In the genomic region with DNA sequence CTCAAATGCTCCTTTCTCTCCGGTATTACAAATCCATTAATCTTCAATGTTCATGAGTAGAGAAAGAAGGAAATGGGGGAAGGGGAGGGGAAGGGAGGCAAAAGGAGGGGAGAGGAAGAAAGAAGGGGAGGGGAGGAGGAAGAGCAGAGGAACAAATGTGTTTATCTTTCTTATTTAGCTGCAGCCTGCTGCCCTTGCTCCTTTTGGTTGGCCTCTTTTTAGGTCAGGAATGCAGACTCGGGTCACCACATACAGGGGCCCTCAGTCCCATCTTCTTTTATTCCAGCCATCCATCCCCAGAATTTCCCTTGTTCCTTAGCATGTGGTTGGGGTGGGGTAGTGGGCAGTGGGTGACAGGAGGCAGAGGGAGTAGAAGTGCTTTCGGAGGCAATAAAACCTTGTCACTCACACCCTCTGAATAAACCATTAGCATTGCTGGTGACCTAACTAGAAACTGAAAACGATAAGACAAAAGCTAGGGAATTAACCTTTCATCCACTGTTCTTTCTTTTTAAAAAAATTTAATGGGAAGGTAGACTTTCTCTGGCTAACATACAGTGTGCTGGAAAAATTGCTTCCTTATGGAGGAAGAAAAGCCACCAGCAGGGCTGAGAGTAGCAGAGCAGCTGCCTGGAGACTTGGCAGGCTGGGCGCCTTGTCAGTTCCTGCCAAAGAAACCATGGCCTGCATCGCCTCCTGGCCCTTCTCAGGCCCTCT, we compare ENCODE assay signal across 11 cellular contexts. TPM values are rescaled to one million over a fixed set of nuclear protein-coding genes. Genes with fewer than 3 reads are reported as not detected.
DNase-seq lines count a peak whose midpoint lies in the region; FAIRE-seq and TF ChIP-seq lines count a peak whose summit lies in the region.
"Had no signal": no experiment of that assay in that cellular context is flagged by ENCODE, and none has a peak within 500 bp of the region (broad histone marks: within the 10 kb centered on the region; RNA-seq: fewer than 3 reads in every experiment).

No MANE protein-coding gene starts in this region.

- 69% methylated on average over 6 of the region's 6 CpGs for WGBS in smooth muscle cell (ENCODE audit: low lambda C conversion rate)
- no CpG with 5 or more reads among the region's 6 CpGs for WGBS in mesendoderm (ENCODE audit: extremely low coverage, insufficient coverage, low lambda C conversion rate)

- H3K36me3 ChIP-seq in parathyroid adenoma (ENCODE audit: control insufficient read depth, insufficient read depth, low read length) (no peaks in the 10 kb centered on the region), smooth muscle cell (ENCODE audit: low read depth) (no peaks in the 10 kb centered on the region), mesendoderm (ENCODE audit: control insufficient read depth, insufficient read depth, low read length) (no peaks in the 10 kb centered on the region)

- TF ChIP-seq CTCF in VCaP (conservative IDR thresholded peaks at IDR 0.05) (no peak; the same call in 1 of the 2 replicates), parathyroid adenoma (IDR thresholded peaks at IDR 0.05) (no peak), smooth muscle cell (IDR thresholded peaks at IDR 0.05; ENCODE audit: borderline replicate concordance, insufficient read depth, poor library complexity, severe bottlenecking) (no peak)

- no peak overlapping the region for H3K4ac ChIP-seq in mesendoderm (ENCODE audit: low read depth, low read length)

- H2AK5ac ChIP-seq in mesendoderm (ENCODE audit: low read length), result no peak overlapping the region

- H2BK15ac ChIP-seq in mesendoderm (replicated peaks; ENCODE audit: low read depth), result no peak overlapping the region

- no peaks in the 10 kb centered on the region for H3K27me3 ChIP-seq in parathyroid adenoma (ENCODE audit: control insufficient read depth, insufficient read depth, low read length)
- H3K27me3 ChIP-seq in smooth muscle cell (ENCODE audit: low read depth), result no peaks in the 10 kb centered on the region
- no peaks in the 10 kb centered on the region for H3K27me3 ChIP-seq in mesendoderm (ENCODE audit: insufficient read depth, low read length, poor library complexity)

- H3K4me2 ChIP-seq in parathyroid adenoma (ENCODE audit: low read length) (no peak overlapping the region), smooth muscle cell (no peak overlapping the region), mesendoderm (ENCODE audit: low read length) (no peak overlapping the region)

- H3K9ac ChIP-seq in parathyroid adenoma (no peak overlapping the region), smooth muscle cell (ENCODE audit: low read depth) (no peak overlapping the region), mesendoderm (ENCODE audit: low read length) (no peak overlapping the region)

- H3K79me1 ChIP-seq in mesendoderm (ENCODE audit: low read length), result no peaks in the 10 kb centered on the region

- no peaks in the 10 kb centered on the region for H3F3A ChIP-seq in smooth muscle cell (ENCODE audit: low read depth)

- no peak overlapping the region for H2BK120ac ChIP-seq in mesendoderm (ENCODE audit: low read depth, low read length)

- H3K56ac ChIP-seq in mesendoderm (ENCODE audit: low read length), result no peak overlapping the region

- H3K79me2 ChIP-seq in parathyroid adenoma (no peaks in the 10 kb centered on the region), smooth muscle cell (ENCODE audit: low read depth) (no peaks in the 10 kb centered on the region), mesendoderm (ENCODE audit: control insufficient read depth, insufficient read depth, low read length) (no peaks in the 10 kb centered on the region)

- DNase-seq in GM18507 (ENCODE audit: extremely low spot score, insufficient read length, low read depth), result no peak
- peak; percentile 47 for DNase-seq in globus pallidus (ENCODE audit: low spot score)
- DNase-seq in smooth muscle cell (lab: John Stamatoyannopoulos, UW; ENCODE audit: unreplicated experiment), result no peak
- DNase-seq in dermis blood vessel endothelial cell, result no peak
- no peak for DNase-seq in SIG-M5 treated with dmso at 0.1 percent for 504 hours (lab: John Stamatoyannopoulos, UW; ENCODE audit: unreplicated experiment)
- no peak for DNase-seq in mesendoderm
- DNase-seq: NCI-H1436 treated with DMSO at 0.1 percent for 48 hours had no signal

- no peak overlapping the region for H2BK5ac ChIP-seq in mesendoderm (ENCODE audit: low read length)

- FAIRE-seq in GM18507 (lab: Jason Lieb, UNC), result peak; percentile 29
- FAIRE-seq: H54 had no signal

- H3K9me3 ChIP-seq in parathyroid adenoma (ENCODE audit: control insufficient read depth, low read length) (no peaks in the 10 kb centered on the region), smooth muscle cell (replicated peaks; ENCODE audit: low read depth) (no peaks in the 10 kb centered on the region)

- peaks cover 60% of the 10 kb centered on the region for H3K4me1 ChIP-seq in parathyroid adenoma
- no peaks in the 10 kb centered on the region for H3K4me1 ChIP-seq in smooth muscle cell (ENCODE audit: low read depth)
- H3K4me1 ChIP-seq in mesendoderm (ENCODE audit: control insufficient read depth, low read depth, low read length), result peaks cover 4% of the 10 kb centered on the region

- no peak overlapping the region for H3K4me3 ChIP-seq in parathyroid adenoma (ENCODE audit: low read depth, low read length)
- no peak overlapping the region for H3K4me3 ChIP-seq in smooth muscle cell
- no peak overlapping the region for H3K4me3 ChIP-seq in mesendoderm (ENCODE audit: low read length)

- H2AFZ ChIP-seq in parathyroid adenoma (peak overlapping the region; percentile 59), smooth muscle cell (ENCODE audit: low read depth) (no peak overlapping the region)

- no peak overlapping the region for H4K5ac ChIP-seq in mesendoderm (ENCODE audit: low read length)

- H3K27ac ChIP-seq in VCaP (peak overlapping the region; percentile 56), parathyroid adenoma (peak overlapping the region; percentile 83), smooth muscle cell (ENCODE audit: low read depth) (no peak overlapping the region), mesendoderm (ENCODE audit: low read depth, low read length) (no peak overlapping the region)

- no peaks in the 10 kb centered on the region for H4K20me1 ChIP-seq in smooth muscle cell (ENCODE audit: low read depth)

- H3K18ac ChIP-seq in mesendoderm (ENCODE audit: low read length), result no peak overlapping the region

- no peak overlapping the region for H3K23ac ChIP-seq in mesendoderm (ENCODE audit: low read length)

- no peak overlapping the region for H4K8ac ChIP-seq in mesendoderm (ENCODE audit: low read depth, low read length)

RNA-seq across cellular contexts. Expression of a gene that starts 16.8 kb away (rescaled TPM):
- total RNA-seq in smooth muscle cell, result 19.0 and 47.4 TPM in 2 replicates
- 2.3 and 8.6 TPM in 2 replicates for polyA plus RNA-seq in smooth muscle cell
- not detected in 2 replicates for total RNA-seq in dermis blood vessel endothelial cell
- 2.4 TPM for polyA plus RNA-seq in mesendoderm (2013, experiment 1 of 2)
- 2.5 TPM for polyA plus RNA-seq in mesendoderm (2013, experiment 2 of 2)
- total RNA-seq: activated CD4-positive, alpha-beta memory T cell treated with anti-CD3 and anti-CD28 coated beads for 36 hours had no signal

Comparison
In these comparisons a context has a peak if more than half of its experiments do, and no peak if none do; other contexts are left out.
1. H3K27ac ChIP-seq: peak in VCaP (single experiment) and parathyroid adenoma (single experiment); none in smooth muscle cell (single experiment) and mesendoderm (single experiment).
2. RNA of a gene that starts 16.8 kb away (total RNA-seq): 19.0 to 47.4 TPM in smooth muscle cell; not detected in dermis blood vessel endothelial cell; every median in the first group is over 10 times any median in the second.